Comparison of ENCODE assay signal across 17 cellular contexts in genomic region chr2:194004590-194005206, GRCh38.
"Had no signal": no experiment of that assay in that cellular context is flagged by ENCODE, and none has a peak within 500 bp of the region (broad histone marks: within the 10 kb centered on the region; RNA-seq: fewer than 3 reads in every experiment).

No MANE protein-coding gene starts in this region.

- ATAC-seq: activated naive CD8-positive, alpha-beta T cell treated with anti-CD3 and anti-CD28 coated beads, Interleukin-2, amount 50 U/mL, for 24 hours; activated T-helper 17 cell treated with anti-CD3 and anti-CD28 coated beads, Interleukin-2, amount 50 U/mL, for 72 hours; gastroesophageal sphincter; heart right ventricle; psoas muscle; sciatic nerve; stimulated activated effector memory CD8-positive, alpha-beta T cell treated with anti-CD3 and anti-CD28 coated beads, Interleukin-12 subunit alpha, Interleukin-12 subunit beta, amount 100 ng/mL, for 72 hours; T-helper 17 cell had no signal

- DNase-seq: activated CD4-positive, alpha-beta T cell treated with anti-CD3 and anti-CD28 coated beads, Interleukin-2, amount 50 U/mL, for 48 hours; activated naive CD4-positive, alpha-beta T cell treated with anti-CD3 and anti-CD28 coated beads for 36 hours; activated naive CD8-positive, alpha-beta T cell treated with anti-CD3 and anti-CD28 coated beads, Interleukin-2, amount 50 U/mL, for 24 hours; heart right ventricle; midbrain; psoas muscle; stimulated activated CD4-positive, alpha-beta T cell treated with anti-CD3 and anti-CD28 coated beads, Interleukin-12 subunit alpha, Interleukin-12 subunit beta, amount 100 ng/mL, for 4 hours; stimulated activated CD4-positive, alpha-beta T cell treated with anti-CD3 and anti-CD28 coated beads, Interleukin-2, amount 100 ng/mL, for 24 hours; T-helper 17 cell; tibial artery; uterus; WERI-Rb-1 had no signal

- H3K27ac ChIP-seq: esophagus muscularis mucosa, gastroesophageal sphincter, heart right ventricle, psoas muscle, tibial artery, uterus, WERI-Rb-1 had no signal
